8 cellular contexts compared by ENCODE assay signal in genomic region chr4:125314676-125315570, GRCh38. TPM values are rescaled to one million over a fixed set of nuclear protein-coding genes. Genes with fewer than 3 reads are reported as not detected.
A peak's percentile ranks its signal among the peaks of the same experiment; 100 is the strongest.
DNase-seq lines count a peak whose midpoint lies in the region; ATAC-seq and TF ChIP-seq lines count a peak whose summit lies in the region.

Gene FAT4 (plus strand): TSS chr4:125314955. CDS start chr4:125316412, 1,457 bp downstream.

- intact Hi-C loops in tibial artery (cut with DNase I; ENCODE audit: low total_unique reads): loop anchor here (5.0 kb wide), 1 partner anchor 82 kb away; no protein-coding TSS in a partner anchor

- H3K27ac ChIP-seq in tibial artery: peak within 1 kb of the TSS; percentile 93 to 99

- CTCF ChIA-PET in activated naive CD4-positive, alpha-beta T cell treated with anti-CD3 and anti-CD28 coated beads, Interleukin-2, amount 10 ng/mL, durations not matched to agents 7 days and 5 days (lab: Charles Lee): interaction anchor here (1.5 to 1.9 kb wide), 2 partner anchors 10 to 12 kb away, joined by 3 to 5 read pairs; no protein-coding TSS in a partner anchor

- POLR2A ChIA-PET in naive thymus-derived CD8-positive, alpha-beta T cell (lab: Charles Lee): no interaction called here

- H3K9me3 ChIP-seq in tibial artery: no peaks in the 10 kb centered on the region

- peak; percentile 96 for DNase-seq in Caki2 (ENCODE audit: low read depth)
- peak; percentile 75 for DNase-seq in GM20000 (ENCODE audit: low spot score)
- DNase-seq in NCI-H82 treated with DMSO at 0.1 percent for 48 hours (lab: John Stamatoyannopoulos, UW; ENCODE audit: unreplicated experiment): peak; percentile 15
- peak; percentile 53 for DNase-seq in activated naive CD4-positive, alpha-beta T cell treated with anti-CD3 and anti-CD28 coated beads, Interleukin-2, amount 10 ng/mL, durations not matched to agents 7 days and 5 days
- DNase-seq in foreskin fibroblast: peak; percentile 99
- peak in 5 of 10 donors; percentile 18 to 33 (median 30) for DNase-seq in naive thymus-derived CD8-positive, alpha-beta T cell
- DNase-seq in tibial artery: peak; percentile 96 to 98

- no peaks in the 10 kb centered on the region for H3K27me3 ChIP-seq in tibial artery

- H3K27ac Mint-ChIP-seq in activated naive CD4-positive, alpha-beta T cell treated with anti-CD3 and anti-CD28 coated beads, Interleukin-2, amount 10 ng/mL, durations not matched to agents 7 days and 5 days: no peak within 1 kb of the TSS
- H3K27ac Mint-ChIP-seq in naive thymus-derived CD8-positive, alpha-beta T cell: peak within 1 kb of the TSS in 2 of 10 donors; percentile 27 to 47

- H3K27me3 Mint-ChIP-seq in activated naive CD4-positive, alpha-beta T cell treated with anti-CD3 and anti-CD28 coated beads, Interleukin-2, amount 10 ng/mL, durations not matched to agents 7 days and 5 days: peaks cover 58% of the 10 kb centered on the region
- peaks cover 34 to 92% (median 64%) of the 10 kb centered on the region in 5 donors for H3K27me3 Mint-ChIP-seq in naive thymus-derived CD8-positive, alpha-beta T cell

- no peaks in the 10 kb centered on the region for H3K36me3 Mint-ChIP-seq in activated naive CD4-positive, alpha-beta T cell treated with anti-CD3 and anti-CD28 coated beads, Interleukin-2, amount 10 ng/mL, durations not matched to agents 7 days and 5 days
- peaks cover 0 to 7% (median 0%) of the 10 kb centered on the region in 3 donors for H3K36me3 Mint-ChIP-seq in naive thymus-derived CD8-positive, alpha-beta T cell

- no peak for TF ChIP-seq CTCF in GM20000 (IDR thresholded peaks at IDR 0.05; ENCODE audit: extremely low read depth, missing control alignments)
- TF ChIP-seq CTCF in foreskin fibroblast (IDR thresholded peaks at IDR 0.05; ENCODE audit: low read depth, low read length): no peak
- peak in 1 of 2 experiments; percentile 18 for TF ChIP-seq CTCF in tibial artery (IDR thresholded peaks at IDR 0.05)

- ATAC-seq in HG03565 (IDR thresholded peaks at IDR 0.05; ENCODE audit: unreplicated experiment): peak; percentile 83
- ATAC-seq in naive thymus-derived CD8-positive, alpha-beta T cell: peak; percentile 61 to 65

- H3K4me3 ChIP-seq in foreskin fibroblast (ENCODE audit: low read depth in 1 of 2, low read length in 2 of 2): peak within 1 kb of the TSS; percentile 70 to 99
- peak within 1 kb of the TSS; percentile 83 to 99 for H3K4me3 ChIP-seq in tibial artery

- peak within 1 kb of the TSS; percentile 79 for H3K4me3 Mint-ChIP-seq in activated naive CD4-positive, alpha-beta T cell treated with anti-CD3 and anti-CD28 coated beads, Interleukin-2, amount 10 ng/mL, durations not matched to agents 7 days and 5 days
- peak within 1 kb of the TSS; percentile 75 to 90 (median 84) for H3K4me3 Mint-ChIP-seq in naive thymus-derived CD8-positive, alpha-beta T cell

- in situ Hi-C loops in Caki2 (cut with HindIII; ENCODE audit: low pct_unique_long_range_greater_than_20kb, low sequenced_read_pairs): no loop called here

- peaks cover 0 to 34% (median 24%) of the 10 kb centered on the region in 4 donors for H3K4me1 ChIP-seq in tibial artery

- H3K36me3 ChIP-seq in tibial artery: no peaks in the 10 kb centered on the region

- no peaks in the 10 kb centered on the region for H3K9me3 Mint-ChIP-seq in activated naive CD4-positive, alpha-beta T cell treated with anti-CD3 and anti-CD28 coated beads, Interleukin-2, amount 10 ng/mL, durations not matched to agents 7 days and 5 days
- peaks cover 0 to 7% (median 0%) of the 10 kb centered on the region in 9 donors for H3K9me3 Mint-ChIP-seq in naive thymus-derived CD8-positive, alpha-beta T cell

- peaks cover 36% of the 10 kb centered on the region for H3K4me1 Mint-ChIP-seq in activated naive CD4-positive, alpha-beta T cell treated with anti-CD3 and anti-CD28 coated beads, Interleukin-2, amount 10 ng/mL, durations not matched to agents 7 days and 5 days
- peaks cover 18 to 41% (median 35%) of the 10 kb centered on the region in 4 donors for H3K4me1 Mint-ChIP-seq in naive thymus-derived CD8-positive, alpha-beta T cell

RNA-seq across cellular contexts. Expression of gene FAT4, which starts in this region (rescaled TPM):
- total RNA-seq in Caki2 (2014; rRNA removed; shearing (Covaris generic); ENCODE audit: low replicate concordance): 2.7 and 3.2 TPM in 2 replicates
- total RNA-seq in naive thymus-derived CD8-positive, alpha-beta T cell: under 1 TPM in 1 of 2 experiments, not detected in 1; 0.03 TPM
- polyA plus RNA-seq in naive thymus-derived CD8-positive, alpha-beta T cell: not detected

Comparison
In these comparisons a context has a peak if more than half of its experiments do, and no peak if none do; other contexts are left out.
1. Peak in ATAC-seq in naive thymus-derived CD8-positive, alpha-beta T cell; RNA of the gene not detected or under 1 TPM.